1 cellular context compared by ENCODE assay signal in the genomic region with DNA sequence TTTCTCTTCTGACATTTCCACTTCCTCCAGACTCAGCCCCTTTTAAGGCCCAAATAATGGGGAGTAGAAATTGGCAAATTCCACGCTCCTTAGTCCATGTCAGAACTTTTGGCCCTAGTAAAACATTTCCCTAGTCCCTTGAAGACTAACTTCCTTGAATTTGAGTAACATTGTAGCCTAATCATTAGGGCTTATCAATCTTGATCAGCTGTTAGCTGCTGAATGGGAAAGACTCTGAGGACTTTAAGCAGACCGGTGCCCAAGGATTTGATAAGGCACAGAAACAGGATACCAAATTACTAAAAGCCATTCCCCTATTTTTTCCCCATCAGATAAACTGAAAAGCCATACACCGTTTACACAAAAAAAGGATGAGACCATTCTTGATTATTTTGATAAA.
TF ChIP-seq lines count a peak whose summit lies in the region.

No MANE protein-coding gene starts in this region.

TF ChIP-seq in K562, 482 proteins besides CTCF, POLR2A, EP300 and RAD21 (continued from another document):
- TF ChIP-seq, protein P1, sequence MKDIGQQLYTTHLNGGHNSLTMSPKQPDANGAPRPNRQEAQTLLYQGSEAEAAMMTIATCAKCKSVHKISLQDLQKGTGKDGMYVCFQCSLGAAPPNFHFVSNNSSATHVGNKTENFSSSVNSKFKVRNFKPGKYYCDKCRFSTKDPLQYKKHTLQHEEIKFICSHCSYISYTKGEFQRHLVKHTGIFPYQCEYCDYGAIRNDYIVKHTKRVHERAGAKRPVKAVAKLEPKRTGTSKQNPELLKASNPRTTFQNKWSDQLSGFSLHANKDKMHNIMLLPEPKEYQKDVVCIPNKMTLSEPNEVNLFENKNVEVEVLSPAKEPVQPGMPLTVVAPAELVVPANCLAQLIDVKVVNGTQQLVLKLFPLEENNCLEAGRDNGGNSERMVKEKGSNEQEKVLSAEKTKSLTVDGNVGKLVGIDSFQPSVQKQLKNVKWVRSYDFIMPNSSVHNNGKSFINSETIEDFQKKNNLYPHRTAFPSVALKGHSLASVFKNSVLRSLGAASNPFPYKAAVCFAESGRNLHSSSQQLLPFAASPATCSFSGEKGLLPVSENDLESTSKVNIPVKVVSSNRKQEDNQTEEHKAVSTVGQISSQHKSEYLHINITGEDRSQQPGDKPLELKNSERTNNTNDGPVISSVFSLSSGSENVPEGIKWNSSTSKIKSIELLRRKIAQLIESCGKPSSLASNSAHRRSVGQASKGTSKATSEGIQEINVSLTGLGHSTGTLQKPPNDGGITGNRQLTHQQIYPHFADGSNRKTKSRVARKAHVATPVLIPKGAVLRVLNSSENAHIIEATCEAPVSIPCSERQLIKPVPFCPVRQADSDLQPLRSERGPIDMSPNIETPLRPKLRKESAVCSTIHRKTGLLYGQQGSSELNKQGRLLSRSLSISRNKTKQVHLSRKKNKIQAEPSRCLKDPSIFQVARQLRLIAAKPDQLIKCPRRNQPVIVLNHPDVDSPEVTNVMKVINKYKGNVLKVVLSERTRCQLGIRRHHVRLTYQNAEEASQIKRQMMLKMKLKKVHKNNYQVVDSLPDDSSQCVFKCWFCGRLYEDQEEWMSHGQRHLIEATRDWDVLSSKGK (CRISPR knock-in tag; IDR thresholded peaks at IDR 0.05): no peak
- no peak for TF ChIP-seq SRSF3 (IDR thresholded peaks at IDR 0.05; ENCODE audit: insufficient read depth, low read length)
TF ChIP-seq in K562: peak in this region for 3.
